8 cellular contexts compared by ENCODE assay signal in genomic region chr6:30219244-30219643, GRCh38. TPM values are rescaled to one million over a fixed set of nuclear protein-coding genes. Genes with fewer than 3 reads are reported as not detected.
DNase-seq lines count a peak whose midpoint lies in the region; ATAC-seq and TF ChIP-seq lines count a peak whose summit lies in the region.

No MANE protein-coding gene starts in this region.

- no peak overlapping the region for H3K27ac ChIP-seq in esophagus squamous epithelium

- H3K27ac Mint-ChIP-seq in neural crest cell (ENCODE audit: unreplicated experiment) = no peak overlapping the region

- H3K4me3 ChIP-seq in esophagus squamous epithelium = no peak overlapping the region

- peak; percentile 58 to 80 (median 75) for TF ChIP-seq CTCF in esophagus squamous epithelium (IDR thresholded peaks at IDR 0.05)
- peak; percentile 80 for TF ChIP-seq CTCF in neural crest cell (conservative IDR thresholded peaks at IDR 0.05)

- H3K4me1 ChIP-seq in esophagus squamous epithelium = peaks cover 4 to 14% (median 7%) of the 10 kb centered on the region in 3 donors

- H3K36me3 ChIP-seq in esophagus squamous epithelium = no peaks in the 10 kb centered on the region

- TF ChIP-seq POLR2A in esophagus squamous epithelium (IDR thresholded peaks at IDR 0.05) = no peak

- peaks cover 10% of the 10 kb centered on the region for H3K9me3 Mint-ChIP-seq in neural crest cell

- no peaks in the 10 kb centered on the region for H3K27me3 ChIP-seq in esophagus squamous epithelium

- DNase-seq in COLO829 (ENCODE audit: low spot score) (peak; percentile 34), HT1080 (ENCODE audit: low read depth) (peak; percentile 55), NCI-H774 (lab: John Stamatoyannopoulos, UW) (peak; percentile 79), esophagus squamous epithelium (lab: John Stamatoyannopoulos, UW) (no peak), neural crest cell (ENCODE audit: low read depth, low spot score) (peak; percentile 36), mesenteric fat pad (ENCODE audit: low spot score) (no peak)
- DNase-seq in activated CD8-positive, alpha-beta memory T cell treated with anti-CD3 and anti-CD28 coated beads, Interleukin-2, amount 50 U/mL, for 4 hours = peak; percentile 53

- WGBS in esophagus squamous epithelium, 2 donors = 0 to 10% methylated on average over 1 of the region's 1 CpG

- H3K36me3 Mint-ChIP-seq in neural crest cell (ENCODE audit: low read depth) = peaks cover 4% of the 10 kb centered on the region

- H3K4me3 Mint-ChIP-seq in neural crest cell = no peak overlapping the region

- ATAC-seq in GM19455 (IDR thresholded peaks at IDR 0.05; ENCODE audit: unreplicated experiment) = no peak

- H3K27me3 Mint-ChIP-seq in neural crest cell (ENCODE audit: low read depth) = no peaks in the 10 kb centered on the region

- peaks cover 14% of the 10 kb centered on the region for H3K4me1 Mint-ChIP-seq in neural crest cell

- H3K9me3 ChIP-seq in esophagus squamous epithelium = no peaks in the 10 kb centered on the region

- intact Hi-C loops in esophagus squamous epithelium (cut with DNase I) = no loop called here

RNA-seq across cellular contexts. Expression of gene TRIM26, which starts 6.0 kb away (rescaled TPM):
- total RNA-seq in HT1080 (2014; rRNA removed; shearing (Covaris generic)) = 28.8 and 29.2 TPM in 2 replicates
- 20.5 and 23.4 TPM in 2 replicates for polyA plus RNA-seq in HT1080 (2015; cell fraction: cytosol; rRNA removed)
- polyA plus RNA-seq in HT1080 (2015; cell fraction: nucleus; rRNA removed) = 28.7 and 29.7 TPM in 2 replicates
- total RNA-seq in esophagus squamous epithelium (10 to 100 TPM; 52.3 to 76.3 (median 63.3) TPM), neural crest cell (36.2 and 36.5 TPM in 2 replicates), mesenteric fat pad (32.1 TPM)

RNA-seq across cellular contexts. Expression of gene TRIM15, which starts 55.9 kb away (rescaled TPM):
- total RNA-seq in HT1080 (2014; rRNA removed; shearing (Covaris generic)) = not detected in 2 replicates
- polyA plus RNA-seq in HT1080 (2015; cell fraction: cytosol; rRNA removed) = not detected in 2 replicates
- not detected in 2 replicates for polyA plus RNA-seq in HT1080 (2015; cell fraction: nucleus; rRNA removed)
- total RNA-seq in esophagus squamous epithelium (not detected), neural crest cell (not detected in 2 replicates), mesenteric fat pad (not detected)

RNA-seq across cellular contexts. Expression of gene TRIM10, which starts 58.2 kb away (rescaled TPM):
- total RNA-seq in HT1080 (2014; rRNA removed; shearing (Covaris generic)) = not detected in 2 replicates
- polyA plus RNA-seq in HT1080 (2015; cell fraction: cytosol; rRNA removed) = not detected in 2 replicates
- not detected in 2 replicates for polyA plus RNA-seq in HT1080 (2015; cell fraction: nucleus; rRNA removed)
- total RNA-seq in esophagus squamous epithelium (not detected), neural crest cell (not detected in 2 replicates), mesenteric fat pad (not detected)

Comparison
In these comparisons a context has a peak if more than half of its experiments do, and no peak if none do; other contexts are left out.
1. DNase-seq: peak in COLO829 (single experiment), HT1080 (single experiment), NCI-H774 (single experiment), activated CD8-positive, alpha-beta memory T cell treated with anti-CD3 and anti-CD28 coated beads, Interleukin-2, amount 50 U/mL, for 4 hours (single experiment) and neural crest cell (single experiment); none in esophagus squamous epithelium (single experiment) and mesenteric fat pad (single experiment).